In genomic region chr13:42645717-42646116, GRCh38 we compare ENCODE assay signal across 22 cellular contexts.
"Had no signal": no experiment of that assay in that cellular context is flagged by ENCODE, and none has a peak within 500 bp of the region (broad histone marks: within the 10 kb centered on the region; RNA-seq: fewer than 3 reads in every experiment).

No MANE protein-coding gene starts in this region.

- H3K36me3 Mint-ChIP-seq: natural killer cell had no signal

- H3K27ac Mint-ChIP-seq: memory B cell; naive thymus-derived CD4-positive, alpha-beta T cell; natural killer cell had no signal

- H3K4me3 ChIP-seq: coronary artery, dorsolateral prefrontal cortex, esophagus squamous epithelium, gastrocnemius medialis, heart right ventricle, left lung, lung had no signal

- H3K4me3 Mint-ChIP-seq: memory B cell; naive thymus-derived CD4-positive, alpha-beta T cell; natural killer cell had no signal

- ATAC-seq: gastrocnemius medialis; heart right ventricle; left cardiac atrium; left lung; left ventricle myocardium superior; naive thymus-derived CD4-positive, alpha-beta T cell; natural killer cell had no signal

- H3K27me3 ChIP-seq: esophagus squamous epithelium, gastrocnemius medialis, left lung had no signal

- H3K4me1 ChIP-seq: esophagus squamous epithelium, gastrocnemius medialis, heart right ventricle, left lung had no signal

- H3K27ac ChIP-seq: coronary artery, dorsolateral prefrontal cortex, esophagus squamous epithelium, gastrocnemius medialis, heart right ventricle, left lung had no signal

- H3K9me3 ChIP-seq: esophagus squamous epithelium, gastrocnemius medialis had no signal

- DNase-seq: dermis blood vessel endothelial cell; dorsolateral prefrontal cortex; effector CD4-positive, alpha-beta T cell; effector memory CD4-positive, alpha-beta T cell; esophagus squamous epithelium; foreskin fibroblast; gastrocnemius medialis; glutamatergic neuron; head of caudate nucleus; heart right ventricle; hippocampal formation; left cardiac atrium; left lung; left ventricle myocardium superior; mammary epithelial cell; mesendoderm; midbrain; naive thymus-derived CD4-positive, alpha-beta T cell; natural killer cell had no signal

- H3K9me3 Mint-ChIP-seq: natural killer cell had no signal

- H3K4me1 Mint-ChIP-seq: memory B cell; naive thymus-derived CD4-positive, alpha-beta T cell; natural killer cell had no signal

- H3K36me3 ChIP-seq: esophagus squamous epithelium, gastrocnemius medialis, heart right ventricle, left lung had no signal
